ENCODE assay signal across 1 cellular context in the genomic region with DNA sequence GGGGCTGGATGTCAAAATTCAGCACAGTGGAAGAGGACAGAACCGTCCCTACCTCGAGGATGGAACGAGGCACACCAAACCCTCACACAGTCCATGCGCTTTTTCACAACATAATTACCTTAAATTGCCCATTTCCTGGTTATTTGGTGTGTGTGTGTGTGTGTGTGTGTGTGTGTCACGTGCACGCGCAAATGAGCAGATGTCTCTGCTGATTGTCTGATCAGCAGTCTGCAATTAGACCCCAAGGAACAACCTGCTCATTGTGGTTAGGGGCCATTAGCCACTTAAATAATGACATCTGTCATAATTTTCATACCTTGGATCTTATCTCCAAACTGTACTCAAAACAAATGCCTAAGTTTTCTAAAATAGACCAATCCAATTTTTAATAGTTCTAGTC.
TF ChIP-seq lines count a peak whose summit lies in the region.

No MANE protein-coding gene starts in this region.

TF ChIP-seq in K562, 482 proteins besides CTCF, POLR2A, EP300 and RAD21:
- TF ChIP-seq TEAD1 (CRISPR knock-in tag; IDR thresholded peaks at IDR 0.05): 0 out of 4 replicates have a peak, but pooled peaks of 1 of the 2 experiments have one; percentile 44
- no peak for TF ChIP-seq KAT2B (IDR thresholded peaks at IDR 0.05; ENCODE audit: low read depth, low read length)
- TF ChIP-seq, protein P1, sequence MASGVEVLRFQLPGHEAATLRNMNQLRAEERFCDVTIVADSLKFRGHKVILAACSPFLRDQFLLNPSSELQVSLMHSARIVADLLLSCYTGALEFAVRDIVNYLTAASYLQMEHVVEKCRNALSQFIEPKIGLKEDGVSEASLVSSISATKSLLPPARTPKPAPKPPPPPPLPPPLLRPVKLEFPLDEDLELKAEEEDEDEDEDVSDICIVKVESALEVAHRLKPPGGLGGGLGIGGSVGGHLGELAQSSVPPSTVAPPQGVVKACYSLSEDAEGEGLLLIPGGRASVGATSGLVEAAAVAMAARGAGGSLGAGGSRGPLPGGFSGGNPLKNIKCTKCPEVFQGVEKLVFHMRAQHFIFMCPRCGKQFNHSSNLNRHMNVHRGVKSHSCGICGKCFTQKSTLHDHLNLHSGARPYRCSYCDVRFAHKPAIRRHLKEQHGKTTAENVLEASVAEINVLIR (CRISPR knock-in tag; IDR thresholded peaks at IDR 0.05): no peak
- no peak for TF ChIP-seq TOE1 (IDR thresholded peaks at IDR 0.05; ENCODE audit: borderline replicate concordance)
- no peak for TF ChIP-seq TOE1 (CRISPR knock-in tag; IDR thresholded peaks at IDR 0.05; ENCODE audit: borderline replicate concordance, low read depth)
- 0 out of 2 replicates have a peak, but pooled peaks have one; percentile 41 for TF ChIP-seq ELF4 (CRISPR knock-in tag; IDR thresholded peaks at IDR 0.05)
- peak; percentile 67 for TF ChIP-seq BHLHE40 (IDR thresholded peaks at IDR 0.05; ENCODE audit: low read length)
- TF ChIP-seq CBFA2T3 (IDR thresholded peaks at IDR 0.05): 0 out of 2 replicates have a peak, but pooled peaks have one; percentile 22
- TF ChIP-seq, protein P2, sequence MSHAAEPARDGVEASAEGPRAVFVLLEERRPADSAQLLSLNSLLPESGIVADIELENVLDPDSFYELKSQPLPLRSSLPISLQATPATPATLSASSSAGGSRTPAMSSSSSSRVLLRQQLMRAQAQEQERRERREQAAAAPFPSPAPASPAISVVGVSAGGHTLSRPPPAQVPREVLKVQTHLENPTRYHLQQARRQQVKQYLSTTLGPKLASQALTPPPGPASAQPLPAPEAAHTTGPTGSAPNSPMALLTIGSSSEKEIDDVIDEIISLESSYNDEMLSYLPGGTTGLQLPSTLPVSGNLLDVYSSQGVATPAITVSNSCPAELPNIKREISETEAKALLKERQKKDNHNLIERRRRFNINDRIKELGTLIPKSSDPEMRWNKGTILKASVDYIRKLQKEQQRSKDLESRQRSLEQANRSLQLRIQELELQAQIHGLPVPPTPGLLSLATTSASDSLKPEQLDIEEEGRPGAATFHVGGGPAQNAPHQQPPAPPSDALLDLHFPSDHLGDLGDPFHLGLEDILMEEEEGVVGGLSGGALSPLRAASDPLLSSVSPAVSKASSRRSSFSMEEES (CRISPR knock-in tag; IDR thresholded peaks at IDR 0.05): peak; percentile 69
- peak; percentile 17 for TF ChIP-seq MEIS2 (IDR thresholded peaks at IDR 0.05; ENCODE audit: partially characterized antibody)
- TF ChIP-seq, protein P3, sequence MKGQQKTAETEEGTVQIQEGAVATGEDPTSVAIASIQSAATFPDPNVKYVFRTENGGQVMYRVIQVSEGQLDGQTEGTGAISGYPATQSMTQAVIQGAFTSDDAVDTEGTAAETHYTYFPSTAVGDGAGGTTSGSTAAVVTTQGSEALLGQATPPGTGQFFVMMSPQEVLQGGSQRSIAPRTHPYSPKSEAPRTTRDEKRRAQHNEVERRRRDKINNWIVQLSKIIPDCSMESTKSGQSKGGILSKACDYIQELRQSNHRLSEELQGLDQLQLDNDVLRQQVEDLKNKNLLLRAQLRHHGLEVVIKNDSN (CRISPR knock-in tag; IDR thresholded peaks at IDR 0.05): peak; percentile 23; the same call in 1 of the 2 replicates
- TF ChIP-seq, protein P4, sequence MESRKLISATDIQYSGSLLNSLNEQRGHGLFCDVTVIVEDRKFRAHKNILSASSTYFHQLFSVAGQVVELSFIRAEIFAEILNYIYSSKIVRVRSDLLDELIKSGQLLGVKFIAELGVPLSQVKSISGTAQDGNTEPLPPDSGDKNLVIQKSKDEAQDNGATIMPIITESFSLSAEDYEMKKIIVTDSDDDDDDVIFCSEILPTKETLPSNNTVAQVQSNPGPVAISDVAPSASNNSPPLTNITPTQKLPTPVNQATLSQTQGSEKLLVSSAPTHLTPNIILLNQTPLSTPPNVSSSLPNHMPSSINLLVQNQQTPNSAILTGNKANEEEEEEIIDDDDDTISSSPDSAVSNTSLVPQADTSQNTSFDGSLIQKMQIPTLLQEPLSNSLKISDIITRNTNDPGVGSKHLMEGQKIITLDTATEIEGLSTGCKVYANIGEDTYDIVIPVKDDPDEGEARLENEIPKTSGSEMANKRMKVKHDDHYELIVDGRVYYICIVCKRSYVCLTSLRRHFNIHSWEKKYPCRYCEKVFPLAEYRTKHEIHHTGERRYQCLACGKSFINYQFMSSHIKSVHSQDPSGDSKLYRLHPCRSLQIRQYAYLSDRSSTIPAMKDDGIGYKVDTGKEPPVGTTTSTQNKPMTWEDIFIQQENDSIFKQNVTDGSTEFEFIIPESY (CRISPR knock-in tag; IDR thresholded peaks at IDR 0.05): no peak
- TF ChIP-seq, protein P5, sequence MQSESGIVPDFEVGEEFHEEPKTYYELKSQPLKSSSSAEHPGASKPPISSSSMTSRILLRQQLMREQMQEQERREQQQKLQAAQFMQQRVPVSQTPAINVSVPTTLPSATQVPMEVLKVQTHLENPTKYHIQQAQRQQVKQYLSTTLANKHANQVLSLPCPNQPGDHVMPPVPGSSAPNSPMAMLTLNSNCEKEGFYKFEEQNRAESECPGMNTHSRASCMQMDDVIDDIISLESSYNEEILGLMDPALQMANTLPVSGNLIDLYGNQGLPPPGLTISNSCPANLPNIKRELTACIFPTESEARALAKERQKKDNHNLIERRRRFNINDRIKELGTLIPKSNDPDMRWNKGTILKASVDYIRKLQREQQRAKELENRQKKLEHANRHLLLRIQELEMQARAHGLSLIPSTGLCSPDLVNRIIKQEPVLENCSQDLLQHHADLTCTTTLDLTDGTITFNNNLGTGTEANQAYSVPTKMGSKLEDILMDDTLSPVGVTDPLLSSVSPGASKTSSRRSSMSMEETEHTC (IDR thresholded peaks at IDR 0.05): no peak
